Comparison of ENCODE assay signal across 1 cellular context in the genomic region with DNA sequence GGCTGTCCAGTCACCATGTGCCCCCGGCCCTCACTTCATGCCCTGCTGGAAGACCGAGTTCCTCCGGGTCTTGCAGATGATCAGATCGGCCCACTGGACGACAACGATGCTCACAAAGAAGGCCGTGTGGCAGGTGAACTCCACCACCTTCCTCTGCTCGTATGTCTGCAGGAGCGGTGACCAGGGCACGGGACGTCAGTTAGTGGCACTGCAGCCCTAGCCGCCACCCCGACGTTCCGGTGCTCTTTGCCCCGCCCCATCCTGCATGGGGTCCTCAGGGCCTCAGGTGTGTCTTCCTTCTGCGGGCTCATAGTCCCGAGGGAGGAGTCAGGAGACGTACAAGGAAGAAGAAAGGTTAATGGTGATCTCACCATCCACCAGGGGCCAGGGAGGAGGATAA.
TF ChIP-seq lines count a peak whose summit lies in the region.

No MANE protein-coding gene starts in this region.

TF ChIP-seq in H1, 55 proteins besides CTCF, POLR2A, EP300 and RAD21:
- TF ChIP-seq ZNF274 (IDR thresholded peaks at IDR 0.05; ENCODE audit: borderline replicate concordance, extremely low read depth, low read length), result no peak
- no peak for TF ChIP-seq POU5F1 (IDR thresholded peaks at IDR 0.05; ENCODE audit: low read depth, low read length)
- TF ChIP-seq EGR1 (IDR thresholded peaks at IDR 0.05; ENCODE audit: borderline replicate concordance, low read depth, low read length), result no peak
- TF ChIP-seq SP2 (IDR thresholded peaks at IDR 0.05; ENCODE audit: low read length), result no peak
- no peak for TF ChIP-seq TAF7 (optimal IDR thresholded peaks at IDR 0.05; ENCODE audit: borderline replicate concordance, low read depth, low read length)
- no peak for TF ChIP-seq GTF2F1 (IDR thresholded peaks at IDR 0.05; ENCODE audit: borderline replicate concordance, low read depth, low read length)
- TF ChIP-seq EZH2 (IDR thresholded peaks at IDR 0.05; ENCODE audit: low read depth, low read length, severe bottlenecking), result no peak
- no peak for TF ChIP-seq CTBP2 (IDR thresholded peaks at IDR 0.05; ENCODE audit: borderline replicate concordance, insufficient read depth, insufficient read length, low read length)
- no peak for TF ChIP-seq POLR2AphosphoS5 (IDR thresholded peaks at IDR 0.05; ENCODE audit: low read depth, low read length)
- no peak for TF ChIP-seq E2F6 (IDR thresholded peaks at IDR 0.05)
- no peak for TF ChIP-seq HDAC6 (IDR thresholded peaks at IDR 0.05; ENCODE audit: low read depth, low read length)
- TF ChIP-seq YY1 (IDR thresholded peaks at IDR 0.05; ENCODE audit: low read depth, low read length), result no peak
- no peak for TF ChIP-seq TEAD4 (IDR thresholded peaks at IDR 0.05; ENCODE audit: low read depth, low read length)
